In the genomic region with DNA sequence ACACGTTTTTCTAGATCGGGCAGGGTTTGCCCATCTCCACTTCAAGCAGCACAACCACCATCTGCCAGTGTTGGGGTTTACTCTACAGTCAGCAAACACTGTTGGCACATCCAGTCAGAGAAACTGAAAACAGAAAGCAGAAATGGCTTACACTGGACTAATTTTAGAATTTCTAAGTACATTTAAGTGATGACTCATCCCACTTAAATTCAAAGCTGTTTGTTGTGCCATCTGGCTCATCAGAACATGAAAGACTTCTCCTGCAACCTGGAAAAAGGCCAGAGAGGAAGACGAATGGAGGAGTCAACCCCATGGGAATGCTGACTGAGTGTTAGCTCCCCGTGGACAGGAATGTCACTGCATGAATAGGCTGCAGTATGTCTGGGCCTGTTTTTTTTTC, we compare ENCODE assay signal across 1 cellular context.
TF ChIP-seq lines count a peak whose summit lies in the region.

No MANE protein-coding gene starts in this region.

TF ChIP-seq in HEK293, 187 proteins besides CTCF, POLR2A, EP300 and RAD21 (continued from another document):
- TF ChIP-seq ZNF843 (tag by site-specific recombination; IDR thresholded peaks at IDR 0.05): peak; percentile 42; the same call in 1 of the 2 replicates
- TF ChIP-seq, protein P1, sequence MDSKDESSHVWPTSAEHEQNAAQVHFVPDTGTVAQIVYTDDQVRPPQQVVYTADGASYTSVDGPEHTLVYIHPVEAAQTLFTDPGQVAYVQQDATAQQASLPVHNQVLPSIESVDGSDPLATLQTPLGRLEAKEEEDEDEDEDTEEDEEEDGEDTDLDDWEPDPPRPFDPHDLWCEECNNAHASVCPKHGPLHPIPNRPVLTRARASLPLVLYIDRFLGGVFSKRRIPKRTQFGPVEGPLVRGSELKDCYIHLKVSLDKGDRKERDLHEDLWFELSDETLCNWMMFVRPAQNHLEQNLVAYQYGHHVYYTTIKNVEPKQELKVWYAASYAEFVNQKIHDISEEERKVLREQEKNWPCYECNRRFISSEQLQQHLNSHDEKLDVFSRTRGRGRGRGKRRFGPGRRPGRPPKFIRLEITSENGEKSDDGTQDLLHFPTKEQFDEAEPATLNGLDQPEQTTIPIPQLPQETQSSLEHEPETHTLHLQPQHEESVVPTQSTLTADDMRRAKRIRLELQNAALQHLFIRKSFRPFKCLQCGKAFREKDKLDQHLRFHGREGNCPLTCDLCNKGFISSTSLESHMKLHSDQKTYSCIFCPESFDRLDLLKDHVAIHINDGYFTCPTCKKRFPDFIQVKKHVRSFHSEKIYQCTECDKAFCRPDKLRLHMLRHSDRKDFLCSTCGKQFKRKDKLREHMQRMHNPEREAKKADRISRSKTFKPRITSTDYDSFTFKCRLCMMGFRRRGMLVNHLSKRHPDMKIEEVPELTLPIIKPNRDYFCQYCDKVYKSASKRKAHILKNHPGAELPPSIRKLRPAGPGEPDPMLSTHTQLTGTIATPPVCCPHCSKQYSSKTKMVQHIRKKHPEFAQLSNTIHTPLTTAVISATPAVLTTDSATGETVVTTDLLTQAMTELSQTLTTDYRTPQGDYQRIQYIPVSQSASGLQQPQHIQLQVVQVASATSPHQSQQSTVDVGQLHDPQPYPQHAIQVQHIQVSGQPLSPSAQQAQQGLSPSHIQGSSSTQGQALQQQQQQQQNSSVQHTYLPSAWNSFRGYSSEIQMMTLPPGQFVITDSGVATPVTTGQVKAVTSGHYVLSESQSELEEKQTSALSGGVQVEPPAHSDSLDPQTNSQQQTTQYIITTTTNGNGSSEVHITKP (tag by site-specific recombination; IDR thresholded peaks at IDR 0.05): peak; percentile 55; the same call in 1 of the 2 replicates
- TF ChIP-seq TCF7L2 (IDR thresholded peaks at IDR 0.05; ENCODE audit: borderline replicate concordance, low read depth, low read length): peak; percentile 71
- no peak for TF ChIP-seq ZNF423 (tag by site-specific recombination; IDR thresholded peaks at IDR 0.05)
- TF ChIP-seq, protein P2, sequence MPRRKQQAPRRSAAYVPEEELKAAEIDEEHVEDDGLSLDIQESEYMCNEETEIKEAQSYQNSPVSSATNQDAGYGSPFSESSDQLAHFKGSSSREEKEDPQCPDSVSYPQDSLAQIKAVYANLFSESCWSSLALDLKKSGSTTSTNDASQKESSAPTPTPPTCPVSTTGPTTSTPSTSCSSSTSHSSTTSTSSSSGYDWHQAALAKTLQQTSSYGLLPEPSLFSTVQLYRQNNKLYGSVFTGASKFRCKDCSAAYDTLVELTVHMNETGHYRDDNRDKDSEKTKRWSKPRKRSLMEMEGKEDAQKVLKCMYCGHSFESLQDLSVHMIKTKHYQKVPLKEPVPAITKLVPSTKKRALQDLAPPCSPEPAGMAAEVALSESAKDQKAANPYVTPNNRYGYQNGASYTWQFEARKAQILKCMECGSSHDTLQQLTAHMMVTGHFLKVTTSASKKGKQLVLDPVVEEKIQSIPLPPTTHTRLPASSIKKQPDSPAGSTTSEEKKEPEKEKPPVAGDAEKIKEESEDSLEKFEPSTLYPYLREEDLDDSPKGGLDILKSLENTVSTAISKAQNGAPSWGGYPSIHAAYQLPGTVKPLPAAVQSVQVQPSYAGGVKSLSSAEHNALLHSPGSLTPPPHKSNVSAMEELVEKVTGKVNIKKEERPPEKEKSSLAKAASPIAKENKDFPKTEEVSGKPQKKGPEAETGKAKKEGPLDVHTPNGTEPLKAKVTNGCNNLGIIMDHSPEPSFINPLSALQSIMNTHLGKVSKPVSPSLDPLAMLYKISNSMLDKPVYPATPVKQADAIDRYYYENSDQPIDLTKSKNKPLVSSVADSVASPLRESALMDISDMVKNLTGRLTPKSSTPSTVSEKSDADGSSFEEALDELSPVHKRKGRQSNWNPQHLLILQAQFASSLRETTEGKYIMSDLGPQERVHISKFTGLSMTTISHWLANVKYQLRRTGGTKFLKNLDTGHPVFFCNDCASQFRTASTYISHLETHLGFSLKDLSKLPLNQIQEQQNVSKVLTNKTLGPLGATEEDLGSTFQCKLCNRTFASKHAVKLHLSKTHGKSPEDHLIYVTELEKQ (tag by site-specific recombination; IDR thresholded peaks at IDR 0.05; ENCODE audit: borderline replicate concordance): peak; percentile 78; the same call in 1 of the 2 replicates
- peak; percentile 59; the same call in 1 of the 2 replicates for TF ChIP-seq ZNF24 (tag by site-specific recombination; IDR thresholded peaks at IDR 0.05)
- peak; percentile 41; the same call in 1 of the 2 replicates for TF ChIP-seq KLF16 (tag by site-specific recombination; IDR thresholded peaks at IDR 0.05)
- TF ChIP-seq, protein P3, sequence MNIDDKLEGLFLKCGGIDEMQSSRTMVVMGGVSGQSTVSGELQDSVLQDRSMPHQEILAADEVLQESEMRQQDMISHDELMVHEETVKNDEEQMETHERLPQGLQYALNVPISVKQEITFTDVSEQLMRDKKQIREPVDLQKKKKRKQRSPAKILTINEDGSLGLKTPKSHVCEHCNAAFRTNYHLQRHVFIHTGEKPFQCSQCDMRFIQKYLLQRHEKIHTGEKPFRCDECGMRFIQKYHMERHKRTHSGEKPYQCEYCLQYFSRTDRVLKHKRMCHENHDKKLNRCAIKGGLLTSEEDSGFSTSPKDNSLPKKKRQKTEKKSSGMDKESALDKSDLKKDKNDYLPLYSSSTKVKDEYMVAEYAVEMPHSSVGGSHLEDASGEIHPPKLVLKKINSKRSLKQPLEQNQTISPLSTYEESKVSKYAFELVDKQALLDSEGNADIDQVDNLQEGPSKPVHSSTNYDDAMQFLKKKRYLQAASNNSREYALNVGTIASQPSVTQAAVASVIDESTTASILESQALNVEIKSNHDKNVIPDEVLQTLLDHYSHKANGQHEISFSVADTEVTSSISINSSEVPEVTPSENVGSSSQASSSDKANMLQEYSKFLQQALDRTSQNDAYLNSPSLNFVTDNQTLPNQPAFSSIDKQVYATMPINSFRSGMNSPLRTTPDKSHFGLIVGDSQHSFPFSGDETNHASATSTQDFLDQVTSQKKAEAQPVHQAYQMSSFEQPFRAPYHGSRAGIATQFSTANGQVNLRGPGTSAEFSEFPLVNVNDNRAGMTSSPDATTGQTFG (tag by site-specific recombination; IDR thresholded peaks at IDR 0.05; ENCODE audit: borderline replicate concordance): no peak
- peak; percentile 21; the same call in 1 of the 2 replicates for TF ChIP-seq SP3 (tag by site-specific recombination; IDR thresholded peaks at IDR 0.05)
- TF ChIP-seq, protein P4, sequence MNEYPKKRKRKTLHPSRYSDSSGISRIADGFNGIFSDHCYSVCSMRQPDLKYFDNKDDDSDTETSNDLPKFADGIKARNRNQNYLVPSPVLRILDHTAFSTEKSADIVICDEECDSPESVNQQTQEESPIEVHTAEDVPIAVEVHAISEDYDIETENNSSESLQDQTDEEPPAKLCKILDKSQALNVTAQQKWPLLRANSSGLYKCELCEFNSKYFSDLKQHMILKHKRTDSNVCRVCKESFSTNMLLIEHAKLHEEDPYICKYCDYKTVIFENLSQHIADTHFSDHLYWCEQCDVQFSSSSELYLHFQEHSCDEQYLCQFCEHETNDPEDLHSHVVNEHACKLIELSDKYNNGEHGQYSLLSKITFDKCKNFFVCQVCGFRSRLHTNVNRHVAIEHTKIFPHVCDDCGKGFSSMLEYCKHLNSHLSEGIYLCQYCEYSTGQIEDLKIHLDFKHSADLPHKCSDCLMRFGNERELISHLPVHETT (tag by site-specific recombination; IDR thresholded peaks at IDR 0.05): peak; percentile 67; the same call in 1 of the 2 replicates
